24 cellular contexts compared by ENCODE assay signal in genomic region chr2:150625300-150625699, GRCh38.
DNase-seq lines count a peak whose midpoint lies in the region; ATAC-seq and FAIRE-seq lines count a peak whose summit lies in the region.
"Had no signal": no experiment of that assay in that cellular context is flagged by ENCODE, and none has a peak within 500 bp of the region (broad histone marks: within the 10 kb centered on the region; RNA-seq: fewer than 3 reads in every experiment).

No MANE protein-coding gene starts in this region.

- H3K4me2 ChIP-seq in GM23248 (ENCODE audit: unreplicated experiment) (no peak overlapping the region), trophoblast cell (ENCODE audit: low read length) (no peak overlapping the region)

- H4K8ac ChIP-seq in trophoblast cell (ENCODE audit: low read depth, low read length): no peak overlapping the region

- peak overlapping the region; percentile 43 for H2BK5ac ChIP-seq in trophoblast cell (ENCODE audit: low read depth, low read length, poor library complexity)

- H4K91ac ChIP-seq in trophoblast cell (ENCODE audit: low read depth, low read length): peak overlapping the region; percentile 86

- H3K4me1 ChIP-seq in GM23248 (ENCODE audit: insufficient read depth) (peaks cover 40% of the 10 kb centered on the region), trophoblast cell (ENCODE audit: control insufficient read depth in 1 of 2, insufficient read depth in 2 of 2, low read length in 2 of 2) (peaks cover 0 to 11% of the 10 kb centered on the region in 2 experiments)
- H3K4me1 ChIP-seq: pancreas had no signal

- no peaks in the 10 kb centered on the region for H3K9me3 ChIP-seq in GM23248 (ENCODE audit: low read depth)
- no peaks in the 10 kb centered on the region for H3K9me3 ChIP-seq in trophoblast cell (ENCODE audit: insufficient read depth, low read depth, low read length)
- H3K9me3 ChIP-seq: Caco-2, esophagus squamous epithelium, pancreas, SJSA1, transverse colon had no signal

- H3K9ac ChIP-seq in GM23248 (no peak overlapping the region), trophoblast cell (ENCODE audit: low read length) (no peak overlapping the region)

- in situ Hi-C loops in GM23248 (cut with MboI): no loop called here

- no peak overlapping the region for H3K23ac ChIP-seq in trophoblast cell (ENCODE audit: low read length)

- H3K36me3 ChIP-seq in GM23248 (ENCODE audit: low read depth) (no peaks in the 10 kb centered on the region), trophoblast cell (ENCODE audit: control insufficient read depth in 1 of 2, insufficient read depth in 2 of 2, low read length in 2 of 2) (no peaks in the 10 kb centered on the region)
- H3K36me3 ChIP-seq: esophagus squamous epithelium, pancreas, SJSA1, transverse colon had no signal

- no peak overlapping the region for H3K14ac ChIP-seq in trophoblast cell (ENCODE audit: low read length)

- no peaks in the 10 kb centered on the region for H3K27me3 ChIP-seq in GM23248 (replicated peaks; ENCODE audit: insufficient read depth)
- H3K27me3 ChIP-seq in trophoblast cell (ENCODE audit: insufficient read depth, low read length): no peaks in the 10 kb centered on the region
- H3K27me3 ChIP-seq: esophagus squamous epithelium, pancreas, SJSA1, transverse colon had no signal

- peak overlapping the region; percentile 90 for H2AK5ac ChIP-seq in trophoblast cell (ENCODE audit: low read length)

- H4K12ac ChIP-seq in trophoblast cell (ENCODE audit: low read depth, low read length): no peak overlapping the region

- H3K27ac ChIP-seq in GM23248 (peak overlapping the region; percentile 36), trophoblast cell (ENCODE audit: low read depth, low read length) (no peak overlapping the region)
- H3K27ac ChIP-seq: esophagus squamous epithelium, pancreas, SJSA1, transverse colon had no signal

- no peak overlapping the region for H2BK120ac ChIP-seq in trophoblast cell (ENCODE audit: insufficient read depth, low read length, poor library complexity)

- peak; percentile 65 for DNase-seq in GM23248
- peak; percentile 63 for DNase-seq in RCC 7860 (ENCODE audit: low spot score)
- no peak for DNase-seq in trophoblast cell
- DNase-seq in DMS79 (lab: John Stamatoyannopoulos, UW): no peak
- no peak for DNase-seq in NOMO-1 (lab: John Stamatoyannopoulos, UW; ENCODE audit: unreplicated experiment in 2 of 2)
- no peak for DNase-seq in stimulated activated CD8-positive, alpha-beta memory T cell treated with anti-CD3 and anti-CD28 coated beads, Interleukin-4, amount 100 ng/mL, for 48 hours
- DNase-seq in HUDEP-2 (lab: John Stamatoyannopoulos, UW; ENCODE audit: unreplicated experiment in 76 of 76): no peak
- DNase-seq: activated CD4-positive, alpha-beta T cell treated with anti-CD3 and anti-CD28 coated beads for 4 hours; activated naive CD4-positive, alpha-beta T cell treated with anti-CD3 and anti-CD28 coated beads, Interleukin-2, amount 10 ng/mL, durations not matched to agents 7 days and 5 days; activated T-cell treated with anti-CD3 and anti-CD28 coated beads, Interleukin-2, amount 50 U/mL, for 72 hours; anterior cingulate cortex; Caco-2; esophagus squamous epithelium; H7; naive thymus-derived CD8-positive, alpha-beta T cell; NCI-H1694 treated with DMSO at 0.1 percent for 48 hours; NCI-H345; pancreas; stimulated activated CD4-positive, alpha-beta T cell treated with anti-CD3 and anti-CD28 coated beads, Interleukin-15, amount 100 ng/mL, for 24 hours; transverse colon had no signal

- no peak overlapping the region for H3K4me3 ChIP-seq in GM23248
- no peak overlapping the region for H3K4me3 ChIP-seq in trophoblast cell (ENCODE audit: low read depth, low read length)
- H3K4me3 ChIP-seq: esophagus squamous epithelium, pancreas, SJSA1, transverse colon had no signal

- no peak for FAIRE-seq in RCC 7860 (lab: Jason Lieb, UNC)
- FAIRE-seq: pancreas had no signal

- ATAC-seq in esophagus mucosa: peak; percentile 94
- ATAC-seq: activated T-cell treated with anti-CD3 and anti-CD28 coated beads, Interleukin-2, amount 50 U/mL, for 72 hours; naive thymus-derived CD8-positive, alpha-beta T cell; Panc1; pancreas; sciatic nerve had no signal

- H2BK12ac ChIP-seq in trophoblast cell (ENCODE audit: low read length): peak overlapping the region; percentile 96

- H3K18ac ChIP-seq in trophoblast cell (ENCODE audit: low read length): no peak overlapping the region

- no peak overlapping the region for H3K4ac ChIP-seq in trophoblast cell (ENCODE audit: low read depth, low read length)

- H3K79me2 ChIP-seq in GM23248 (ENCODE audit: insufficient read depth): no peaks in the 10 kb centered on the region
- no peaks in the 10 kb centered on the region for H3K79me2 ChIP-seq in trophoblast cell (ENCODE audit: control insufficient read depth, insufficient read depth, low read length, poor library complexity)

- peaks cover 13% of the 10 kb centered on the region for H3K79me1 ChIP-seq in trophoblast cell (ENCODE audit: low read length)

- H3K9me2 ChIP-seq in GM23248 (ENCODE audit: insufficient read depth): 0 out of 2 replicates have a peak, but pooled peaks cover 4% of the 10 kb centered on the region

- no peaks in the 10 kb centered on the region for H4K20me1 ChIP-seq in GM23248 (ENCODE audit: insufficient read depth)

- no peak overlapping the region for H2AFZ ChIP-seq in GM23248
- no peak overlapping the region for H2AFZ ChIP-seq in trophoblast cell (ENCODE audit: insufficient read depth, low read length, poor library complexity)

- H3F3A ChIP-seq in GM23248 (ENCODE audit: insufficient read depth): peaks cover 42% of the 10 kb centered on the region

Comparison
In these comparisons a context has a peak if more than half of its experiments do, and no peak if none do; other contexts are left out.
1. DNase-seq: peak in GM23248 (single experiment) and RCC 7860 (single experiment); none in trophoblast cell (0 of 2), DMS79 (single experiment), NOMO-1 (0 of 2), stimulated activated CD8-positive, alpha-beta memory T cell treated with anti-CD3 and anti-CD28 coated beads, Interleukin-4, amount 100 ng/mL, for 48 hours (single experiment) and HUDEP-2 (0 of 76).